In the genomic region with DNA sequence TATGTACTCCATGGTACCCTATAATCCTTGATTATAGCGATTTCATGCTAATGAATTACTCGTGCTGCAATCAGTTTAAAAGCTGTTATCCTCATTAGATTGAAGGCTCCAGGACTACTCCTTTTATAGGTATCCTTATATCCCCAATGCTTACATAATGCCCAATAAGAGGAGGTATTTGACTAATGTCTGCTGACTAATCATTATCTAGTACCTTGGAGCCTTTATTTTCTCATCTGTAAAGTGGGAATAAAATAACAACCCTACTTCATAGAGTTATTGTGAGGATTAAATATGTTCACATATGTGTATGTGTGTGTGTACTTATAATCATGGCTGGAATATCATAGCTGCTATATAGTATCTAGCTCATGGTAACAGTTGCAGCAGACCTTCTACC, we compare ENCODE assay signal across 15 cellular contexts.
"Had no signal": no experiment of that assay in that cellular context is flagged by ENCODE, and none has a peak within 500 bp of the region (broad histone marks: within the 10 kb centered on the region; RNA-seq: fewer than 3 reads in every experiment).

No MANE protein-coding gene starts in this region.

- H3K4me3 ChIP-seq: MG63, PC-9, Peyer's patch, SJCRH30 had no signal

- H3K4me1 ChIP-seq: Peyer's patch had no signal

- H3K27ac ChIP-seq: HL-60, PC-9, Peyer's patch had no signal

- ATAC-seq: Right ventricle myocardium inferior had no signal

- H3K4me2 ChIP-seq: PC-9 had no signal

- H3K27me3 ChIP-seq: MG63, Peyer's patch, SJCRH30 had no signal

- H2AFZ ChIP-seq: PC-9 had no signal

- DNase-seq: MG63, NCI-H1092 treated with DMSO at 0.1 percent for 48 hours, NCI-H1436, NCI-H187, NCI-H2029, NCI-H2081 treated with DMSO at 0.1 percent for 48 hours, NCI-H226, NCI-H510A, PC-9, Peyer's patch, T-helper 1 cell had no signal

- FAIRE-seq: HTR-8/SVneo had no signal

- H3K9me3 ChIP-seq: MG63, Peyer's patch, SJCRH30 had no signal

- H3K36me3 ChIP-seq: MG63, Peyer's patch, SJCRH30 had no signal
